ENCODE assay signal across 14 cellular contexts in genomic region chr19:16619456-16619855, GRCh38. TPM values are rescaled to one million over a fixed set of nuclear protein-coding genes. Genes with fewer than 3 reads are reported as not detected.
DNase-seq lines count a peak whose midpoint lies in the region; ATAC-seq and TF ChIP-seq lines count a peak whose summit lies in the region.
"Had no signal": no experiment of that assay in that cellular context is flagged by ENCODE, and none has a peak within 500 bp of the region (broad histone marks: within the 10 kb centered on the region; RNA-seq: fewer than 3 reads in every experiment).

No MANE protein-coding gene starts in this region.

- H3K4me3 ChIP-seq in aorta (ENCODE audit: low read length in 2 of 2): no peak overlapping the region
- H3K4me3 ChIP-seq: ascending aorta had no signal

- peaks cover 72% of the 10 kb centered on the region for H3K4me1 Mint-ChIP-seq in activated naive CD8-positive, alpha-beta T cell treated with anti-CD3 and anti-CD28 coated beads, Interleukin-2, amount 50 U/mL, for 24 hours
- H3K4me1 Mint-ChIP-seq in activated naive CD8-positive, alpha-beta T cell treated with anti-CD3 and anti-CD28 coated beads for 36 hours: peaks cover 57% of the 10 kb centered on the region
- peaks cover 75 to 81% of the 10 kb centered on the region in 2 donors for H3K4me1 Mint-ChIP-seq in effector memory CD8-positive, alpha-beta T cell (ENCODE audit: low read depth in 2 of 2)
- H3K4me1 Mint-ChIP-seq in neural crest cell: peaks cover 22% of the 10 kb centered on the region
- H3K4me1 Mint-ChIP-seq in progenitor cell of endocrine pancreas (ENCODE audit: low read depth): peaks cover 10% of the 10 kb centered on the region

- peak; percentile 27 for ATAC-seq in activated naive CD8-positive, alpha-beta T cell treated with anti-CD3 and anti-CD28 coated beads, Interleukin-2, amount 50 U/mL, for 24 hours
- peak; percentile 36 for ATAC-seq in effector memory CD8-positive, alpha-beta T cell (replicated peaks)
- ATAC-seq in aorta (ENCODE audit: low FRiP score): peak; percentile 50

- intact Hi-C loops in aorta (cut with DNase I): loop anchor here in 1 of 2 donors (1.0 kb wide), 1 partner anchor 19 kb away; no protein-coding TSS in a partner anchor

- H3K27me3 Mint-ChIP-seq in activated naive CD8-positive, alpha-beta T cell treated with anti-CD3 and anti-CD28 coated beads, Interleukin-2, amount 50 U/mL, for 24 hours: no peaks in the 10 kb centered on the region
- no peaks in the 10 kb centered on the region for H3K27me3 Mint-ChIP-seq in activated naive CD8-positive, alpha-beta T cell treated with anti-CD3 and anti-CD28 coated beads for 36 hours
- H3K27me3 Mint-ChIP-seq in effector memory CD8-positive, alpha-beta T cell: no peaks in the 10 kb centered on the region
- H3K27me3 Mint-ChIP-seq in neural crest cell (ENCODE audit: low read depth) (no peaks in the 10 kb centered on the region), progenitor cell of endocrine pancreas (no peaks in the 10 kb centered on the region)
- H3K27me3 Mint-ChIP-seq: activated CD4-positive, alpha-beta T cell treated with anti-CD3 and anti-CD28 coated beads, Interleukin-2, amount 10 ng/mL, durations not matched to agents 7 days and 5 days had no signal

- no peaks in the 10 kb centered on the region for H3K36me3 ChIP-seq in aorta (ENCODE audit: control insufficient read depth in 1 of 2, insufficient read depth in 2 of 2, low read length in 1 of 2)

- no peaks in the 10 kb centered on the region for H3K27me3 ChIP-seq in aorta (ENCODE audit: control insufficient read depth in 1 of 2, insufficient read depth in 2 of 2, low read length in 1 of 2)
- H3K27me3 ChIP-seq: ascending aorta had no signal

- in situ Hi-C loops in G401 (cut with HindIII; ENCODE audit: low sequenced_read_pairs): no loop called here

- DNase-seq in activated naive CD8-positive, alpha-beta T cell treated with anti-CD3 and anti-CD28 coated beads, Interleukin-2, amount 50 U/mL, for 24 hours: no peak
- no peak for DNase-seq in activated naive CD8-positive, alpha-beta T cell treated with anti-CD3 and anti-CD28 coated beads for 36 hours
- no peak for DNase-seq in effector memory CD8-positive, alpha-beta T cell
- DNase-seq in neural crest cell (ENCODE audit: low read depth, low spot score) (no peak), aorta (no peak), G401 (ENCODE audit: low spot score) (no peak), progenitor cell of endocrine pancreas (ENCODE audit: low spot score, unreplicated experiment) (no peak), NCI-H1436 treated with DMSO at 0.1 percent for 48 hours (lab: John Stamatoyannopoulos, UW) (no peak)
- DNase-seq: activated CD4-positive, alpha-beta T cell treated with anti-CD3 and anti-CD28 coated beads, Interleukin-2, amount 10 ng/mL, durations not matched to agents 7 days and 5 days; mesenchymal stem cell; NCI-H187 treated with DMSO at 0.1 percent for 48 hours; stimulated activated CD4-positive, alpha-beta T cell treated with anti-CD3 and anti-CD28 coated beads, Interleukin-1b, Interleukin-23, amount 100 ng/mL, for 48 hours had no signal

- no peaks in the 10 kb centered on the region for H3K9me3 Mint-ChIP-seq in activated naive CD8-positive, alpha-beta T cell treated with anti-CD3 and anti-CD28 coated beads, Interleukin-2, amount 50 U/mL, for 24 hours
- no peaks in the 10 kb centered on the region for H3K9me3 Mint-ChIP-seq in activated naive CD8-positive, alpha-beta T cell treated with anti-CD3 and anti-CD28 coated beads for 36 hours
- H3K9me3 Mint-ChIP-seq in effector memory CD8-positive, alpha-beta T cell: no peaks in the 10 kb centered on the region
- no peaks in the 10 kb centered on the region for H3K9me3 Mint-ChIP-seq in neural crest cell
- no peaks in the 10 kb centered on the region for H3K9me3 Mint-ChIP-seq in progenitor cell of endocrine pancreas (ENCODE audit: low read depth)
- H3K9me3 Mint-ChIP-seq: activated CD4-positive, alpha-beta T cell treated with anti-CD3 and anti-CD28 coated beads, Interleukin-2, amount 10 ng/mL, durations not matched to agents 7 days and 5 days; T-helper 2 cell treated with Interferon-gamma antibody and Interleukin-4, amounts not matched to agents 5 μg/mL and 100 μg/mL, for 36 hours had no signal

- WGBS in aorta, 2 donors: 24 to 27% methylated on average over 7 of the region's 7 CpGs

- H3K27ac ChIP-seq in aorta (ENCODE audit: low read depth in 1 of 2, low read length in 2 of 2): no peak overlapping the region
- H3K27ac ChIP-seq: ascending aorta had no signal

- H3K36me3 Mint-ChIP-seq in activated naive CD8-positive, alpha-beta T cell treated with anti-CD3 and anti-CD28 coated beads, Interleukin-2, amount 50 U/mL, for 24 hours (ENCODE audit: low read depth): peaks cover 6% of the 10 kb centered on the region
- no peaks in the 10 kb centered on the region for H3K36me3 Mint-ChIP-seq in activated naive CD8-positive, alpha-beta T cell treated with anti-CD3 and anti-CD28 coated beads for 36 hours
- peaks cover 13% of the 10 kb centered on the region for H3K36me3 Mint-ChIP-seq in effector memory CD8-positive, alpha-beta T cell (ENCODE audit: insufficient read depth)
- H3K36me3 Mint-ChIP-seq in neural crest cell (ENCODE audit: low read depth) (no peaks in the 10 kb centered on the region), progenitor cell of endocrine pancreas (ENCODE audit: insufficient read depth) (no peaks in the 10 kb centered on the region)

- no peaks in the 10 kb centered on the region for H3K4me1 ChIP-seq in aorta (ENCODE audit: control insufficient read depth in 1 of 2, insufficient read depth in 2 of 2, low read length in 2 of 2)

- H3K4me3 Mint-ChIP-seq in activated naive CD8-positive, alpha-beta T cell treated with anti-CD3 and anti-CD28 coated beads, Interleukin-2, amount 50 U/mL, for 24 hours: no peak overlapping the region
- no peak overlapping the region for H3K4me3 Mint-ChIP-seq in activated naive CD8-positive, alpha-beta T cell treated with anti-CD3 and anti-CD28 coated beads for 36 hours
- peak overlapping the region in 1 of 2 donors; percentile 29 for H3K4me3 Mint-ChIP-seq in effector memory CD8-positive, alpha-beta T cell
- no peak overlapping the region for H3K4me3 Mint-ChIP-seq in neural crest cell
- no peak overlapping the region for H3K4me3 Mint-ChIP-seq in progenitor cell of endocrine pancreas (ENCODE audit: low read depth)
- H3K4me3 Mint-ChIP-seq: activated CD4-positive, alpha-beta T cell treated with anti-CD3 and anti-CD28 coated beads, Interleukin-2, amount 10 ng/mL, durations not matched to agents 7 days and 5 days; T-helper 2 cell treated with Interferon-gamma antibody and Interleukin-4, amounts not matched to agents 5 μg/mL and 100 μg/mL, for 36 hours had no signal

- TF ChIP-seq CTCF in neural crest cell (conservative IDR thresholded peaks at IDR 0.05) (no peak), progenitor cell of endocrine pancreas (IDR thresholded peaks at IDR 0.05; ENCODE audit: unreplicated experiment) (no peak)

- H3K9me3 ChIP-seq in aorta (ENCODE audit: control insufficient read depth, low read length): no peaks in the 10 kb centered on the region
- H3K9me3 ChIP-seq: ascending aorta had no signal

- H3K27ac Mint-ChIP-seq in activated naive CD8-positive, alpha-beta T cell treated with anti-CD3 and anti-CD28 coated beads, Interleukin-2, amount 50 U/mL, for 24 hours: no peak overlapping the region
- no peak overlapping the region for H3K27ac Mint-ChIP-seq in activated naive CD8-positive, alpha-beta T cell treated with anti-CD3 and anti-CD28 coated beads for 36 hours
- peak overlapping the region; percentile 53 to 83 for H3K27ac Mint-ChIP-seq in effector memory CD8-positive, alpha-beta T cell
- H3K27ac Mint-ChIP-seq in neural crest cell (ENCODE audit: unreplicated experiment) (peak overlapping the region; percentile 12), progenitor cell of endocrine pancreas (no peak overlapping the region)
- H3K27ac Mint-ChIP-seq: activated CD4-positive, alpha-beta T cell treated with anti-CD3 and anti-CD28 coated beads, Interleukin-2, amount 10 ng/mL, durations not matched to agents 7 days and 5 days; T-helper 2 cell treated with Interferon-gamma antibody and Interleukin-4, amounts not matched to agents 5 μg/mL and 100 μg/mL, for 36 hours had no signal

RNA-seq across cellular contexts. Expression of gene MED26, which starts 8.5 kb away (rescaled TPM):
- total RNA-seq in activated naive CD8-positive, alpha-beta T cell treated with anti-CD3 and anti-CD28 coated beads for 36 hours: 10 to 100 TPM; 16.0 to 17.2 TPM
- total RNA-seq in neural crest cell (11.7 and 11.8 TPM in 2 replicates), aorta (1 to 10 TPM; 8.0 to 8.4 TPM), progenitor cell of endocrine pancreas (11.2 and 11.7 TPM in 2 replicates)
- polyA plus RNA-seq in aorta: 1 to 10 TPM in 1 of 2 donors, under 1 TPM in 1; 0.75 to 2.6 TPM
- 10.7 and 13.6 TPM in 2 replicates for total RNA-seq in G401 (2014; rRNA removed; shearing (Covaris generic))

RNA-seq across cellular contexts. Expression of gene SMIM7, which starts 40.5 kb away (rescaled TPM):
- 10 to 100 TPM; 48.1 to 59.2 TPM for total RNA-seq in activated naive CD8-positive, alpha-beta T cell treated with anti-CD3 and anti-CD28 coated beads for 36 hours
- total RNA-seq in neural crest cell (78.7 and 79.1 TPM in 2 replicates), aorta (10 to 100 TPM; 46.9 to 70.8 TPM), progenitor cell of endocrine pancreas (73.0 and 81.3 TPM in 2 replicates)
- polyA plus RNA-seq in aorta: 100 to 1,000 TPM in 1 of 2 donors, 10 to 100 TPM in 1; 92.7 to 114 TPM
- 116 and 118 TPM in 2 replicates for total RNA-seq in G401 (2014; rRNA removed; shearing (Covaris generic))

RNA-seq across cellular contexts. Expression of gene TMEM38A, which starts 41.5 kb away (rescaled TPM):
- total RNA-seq in activated naive CD8-positive, alpha-beta T cell treated with anti-CD3 and anti-CD28 coated beads for 36 hours: 1 to 10 TPM in 1 of 2 experiments, under 1 TPM in 1; 0.70 to 1.2 TPM
- total RNA-seq in neural crest cell (3.4 and 4.4 TPM in 2 replicates), aorta (1 to 10 TPM; 3.6 to 5.8 TPM), progenitor cell of endocrine pancreas (8.8 and 12.2 TPM in 2 replicates)
- polyA plus RNA-seq in aorta: 1 to 10 TPM; 3.7 to 8.5 TPM
- 0.86 and 0.95 TPM in 2 replicates for total RNA-seq in G401 (2014; rRNA removed; shearing (Covaris generic))

RNA-seq across cellular contexts. Expression of gene SLC35E1, which starts 47.2 kb away (rescaled TPM):
- total RNA-seq in activated naive CD8-positive, alpha-beta T cell treated with anti-CD3 and anti-CD28 coated beads for 36 hours: 10 to 100 TPM; 46.7 TPM
- total RNA-seq in neural crest cell: 30.4 and 32.5 TPM in 2 replicates
- 10 to 100 TPM; 33.9 to 37.7 TPM for total RNA-seq in aorta
- 10 to 100 TPM; 22.5 to 24.5 TPM for polyA plus RNA-seq in aorta
- 25.0 and 25.7 TPM in 2 replicates for total RNA-seq in G401 (2014; rRNA removed; shearing (Covaris generic))
- 48.5 and 49.1 TPM in 2 replicates for total RNA-seq in progenitor cell of endocrine pancreas

Comparison
In these comparisons a context has a peak if more than half of its experiments do, and no peak if none do; other contexts are left out.
1. H3K27ac Mint-ChIP-seq: peak in effector memory CD8-positive, alpha-beta T cell (2 of 2) and neural crest cell (single experiment); none in activated naive CD8-positive, alpha-beta T cell treated with anti-CD3 and anti-CD28 coated beads, Interleukin-2, amount 50 U/mL, for 24 hours (single experiment), activated naive CD8-positive, alpha-beta T cell treated with anti-CD3 and anti-CD28 coated beads for 36 hours (single experiment) and progenitor cell of endocrine pancreas (single experiment).
2. Peak in every context shown above with its lines, with median percentiles within 50 percentile points of each other: ATAC-seq.